Comparison of ENCODE assay signal across 14 cellular contexts in genomic region chr5:164289526-164289925, GRCh38.
A peak's percentile ranks its signal among the peaks of the same experiment; 100 is the strongest.
DNase-seq lines count a peak whose midpoint lies in the region; ATAC-seq and TF ChIP-seq lines count a peak whose summit lies in the region.
"Had no signal": no experiment of that assay in that cellular context is flagged by ENCODE, and none has a peak within 500 bp of the region (broad histone marks: within the 10 kb centered on the region; RNA-seq: fewer than 3 reads in every experiment).

No MANE protein-coding gene starts in this region.

- H3K36me3 ChIP-seq in PC-9 (ENCODE audit: low read depth): no peaks in the 10 kb centered on the region
- H3K36me3 ChIP-seq: BLaER1 treated with 17β-estradiol and CSF1 and Interleukin-3, amounts not matched to agents 10 nM and 100 nM had no signal

- H3K9me2 ChIP-seq in PC-9 (ENCODE audit: insufficient read depth): no peaks in the 10 kb centered on the region

- no peaks in the 10 kb centered on the region for H4K20me1 ChIP-seq in PC-9 (ENCODE audit: insufficient read depth)
- H4K20me1 ChIP-seq: BLaER1 treated with 17β-estradiol and CSF1 and Interleukin-3, amounts not matched to agents 10 nM and 100 nM had no signal

- CTCF ChIA-PET in PC-9 (lab: Charles Lee): no interaction called here

- H3F3A ChIP-seq in PC-9 (ENCODE audit: insufficient read depth, low read depth): no peaks in the 10 kb centered on the region

- POLR2A ChIA-PET in PC-9 (lab: Charles Lee; ENCODE audit: unreplicated experiment): no interaction called here

- DNase-seq in NCI-H226 (peak; percentile 35), astrocyte of the hippocampus (ENCODE audit: low read depth, low spot score) (peak; percentile 38), fibroblast of the aortic adventitia (ENCODE audit: low read depth) (peak; percentile 35), renal cortical epithelial cell (ENCODE audit: low read depth) (peak; percentile 7), PC-9 (no peak)
- DNase-seq: ACHN; CD4-positive, CD25-positive, alpha-beta regulatory T cell; DMS53; GF-D8; H7 had no signal

- BruUV-seq in PC-9 (replicated peaks; lab: Mats Ljungman, UMichigan): no TSS peak

- H3K27ac ChIP-seq in PC-9: no peak overlapping the region
- H3K27ac ChIP-seq: BLaER1 treated with 17β-estradiol and CSF1 and Interleukin-3, amounts not matched to agents 10 nM and 100 nM had no signal

- H3K9me3 ChIP-seq in PC-9 (ENCODE audit: insufficient read depth, low read depth): no peaks in the 10 kb centered on the region

- TF ChIP-seq CTCF in fibroblast of the aortic adventitia (IDR thresholded peaks at IDR 0.05; ENCODE audit: insufficient read depth, low read length) (no peak), PC-9 (conservative IDR thresholded peaks at IDR 0.05) (no peak)

- no peak overlapping the region for H3K4me2 ChIP-seq in PC-9
- H3K4me2 ChIP-seq: BLaER1 treated with 17β-estradiol and CSF1 and Interleukin-3, amounts not matched to agents 10 nM and 100 nM; GM23338 had no signal

- H3K4me3 ChIP-seq in fibroblast of the aortic adventitia (ENCODE audit: low read depth, low read length) (no peak overlapping the region), PC-9 (no peak overlapping the region)
- H3K4me3 ChIP-seq: BLaER1 treated with 17β-estradiol and CSF1 and Interleukin-3, amounts not matched to agents 10 nM and 100 nM; GM23338 had no signal

- H3K79me2 ChIP-seq in PC-9 (ENCODE audit: low read depth): no peaks in the 10 kb centered on the region

- no peak overlapping the region for H2AFZ ChIP-seq in PC-9
- H2AFZ ChIP-seq: GM23338 had no signal

- H3K4me1 ChIP-seq in PC-9 (replicated peaks; ENCODE audit: insufficient read depth): no peaks in the 10 kb centered on the region
- H3K4me1 ChIP-seq: BLaER1 treated with 17β-estradiol and CSF1 and Interleukin-3, amounts not matched to agents 10 nM and 100 nM had no signal

- peaks cover 3% of the 10 kb centered on the region; the same call in 1 of the 2 replicates for H3K27me3 ChIP-seq in PC-9 (ENCODE audit: insufficient read depth, low read depth)
- H3K27me3 ChIP-seq: BLaER1 treated with 17β-estradiol and CSF1 and Interleukin-3, amounts not matched to agents 10 nM and 100 nM had no signal

- intact Hi-C loops in PC-9 (cut with micrococcal nuclease; ENCODE audit: unreplicated experiment): no loop called here

- no peak for ATAC-seq in HG03139 (IDR thresholded peaks at IDR 0.05; ENCODE audit: unreplicated experiment)
- no peak for ATAC-seq in HG03159 (IDR thresholded peaks at IDR 0.05; ENCODE audit: unreplicated experiment)
- ATAC-seq: GM23338 had no signal

Comparison
In these comparisons a context has a peak if more than half of its experiments do, and no peak if none do; other contexts are left out.
1. DNase-seq: peak in NCI-H226 (single experiment), astrocyte of the hippocampus (single experiment), fibroblast of the aortic adventitia (single experiment) and renal cortical epithelial cell (single experiment); none in PC-9 (0 of 2).